ENCODE assay signal across 32 cellular contexts in genomic region chr5:143613329-143613728, GRCh38.
DNase-seq lines count a peak whose midpoint lies in the region; ATAC-seq and TF ChIP-seq lines count a peak whose summit lies in the region.
"Had no signal": no experiment of that assay in that cellular context is flagged by ENCODE, and none has a peak within 500 bp of the region (broad histone marks: within the 10 kb centered on the region; RNA-seq: fewer than 3 reads in every experiment).

No MANE protein-coding gene starts in this region.

- no peaks in the 10 kb centered on the region for H3K9me3 ChIP-seq in A673 (ENCODE audit: low read depth, low read length, poor library complexity, severe bottlenecking)
- H3K9me3 ChIP-seq: tibial artery had no signal

- H3K4me3 ChIP-seq in A673 (ENCODE audit: low read depth, low read length, poor library complexity, severe bottlenecking) = no peak overlapping the region
- H3K4me3 ChIP-seq: hepatocyte, left ventricle myocardium inferior, stomach, tibial artery had no signal

- intact Hi-C loops in A673 (cut with micrococcal nuclease; ENCODE audit: unreplicated experiment) = no loop called here

- POLR2A ChIA-PET in A673 (lab: Charles Lee; ENCODE audit: low non-redundant PET) = no interaction called here

- H3K4me1 ChIP-seq in A673 (ENCODE audit: insufficient read depth, low read length, poor library complexity, severe bottlenecking) = no peaks in the 10 kb centered on the region
- H3K4me1 ChIP-seq: tibial artery had no signal

- H3K36me3 ChIP-seq in A673 (ENCODE audit: insufficient read depth, low read length, poor library complexity, severe bottlenecking) = no peaks in the 10 kb centered on the region
- H3K36me3 ChIP-seq: left ventricle myocardium inferior, stomach, tibial artery had no signal

- no peak overlapping the region for H3K27ac ChIP-seq in A673 (ENCODE audit: low read depth, low read length, poor library complexity, severe bottlenecking)
- H3K27ac ChIP-seq: 22Rv1, hepatocyte, HL-60, left ventricle myocardium inferior, stomach, tibial artery, VCaP had no signal

- CTCF ChIA-PET in A673 (lab: Charles Lee) = no interaction called here

- no TSS peak for BruUV-seq in A673 (replicated peaks; lab: Mats Ljungman, UMichigan)

- no peaks in the 10 kb centered on the region for H3K27me3 ChIP-seq in A673 (replicated peaks; ENCODE audit: insufficient read depth, low read depth, low read length, poor library complexity)
- H3K27me3 ChIP-seq: hepatocyte, stomach, tibial artery had no signal

- peak; percentile 37 for DNase-seq in NCI-H2171 treated with DMSO at 0.1 percent for 48 hours (lab: John Stamatoyannopoulos, UW)
- DNase-seq in NCI-H2171 (lab: John Stamatoyannopoulos, UW) = no peak
- DNase-seq in NCI-H1694 treated with DMSO at 0.1 percent for 48 hours (lab: John Stamatoyannopoulos, UW) = peak; percentile 30
- DNase-seq in DMS153 treated with DMSO at 0.1 percent for 48 hours (lab: John Stamatoyannopoulos, UW; ENCODE audit: unreplicated experiment) = no peak
- DNase-seq in A673 (ENCODE audit: low spot score) = no peak
- DNase-seq: activated CD4-positive, alpha-beta T cell treated with anti-CD3 and anti-CD28 coated beads, Interleukin-2, amount 50 U/mL, for 1 hour; activated CD8-positive, alpha-beta memory T cell treated with anti-CD3 and anti-CD28 coated beads, Interleukin-2, amount 10 ng/mL, durations not matched to agents 7 days and 5 days; activated naive CD4-positive, alpha-beta T cell treated with anti-CD3 and anti-CD28 coated beads for 36 hours; activated T-cell treated with anti-CD3 and anti-CD28 coated beads, Interleukin-2, amount 50 U/mL, for 72 hours; CD8-positive, alpha-beta T cell; DMS153; effector memory CD8-positive, alpha-beta T cell; GF-D8; HCEC 1CT; left ventricle myocardium inferior; midbrain; naive thymus-derived CD8-positive, alpha-beta T cell; NCI-H1048; NCI-H187 treated with DMSO at 0.1 percent for 48 hours; NCI-H748 treated with DMSO at 0.1 percent for 48 hours; occipital lobe; stomach; tibial artery had no signal

- no peak for TF ChIP-seq CTCF in A673 (conservative IDR thresholded peaks at IDR 0.05; ENCODE audit: low read depth, low read length)

- ATAC-seq in HG02852 (IDR thresholded peaks at IDR 0.05; ENCODE audit: unreplicated experiment) = peak; percentile 93
- ATAC-seq in HG02571 (IDR thresholded peaks at IDR 0.05; ENCODE audit: unreplicated experiment) = no peak
- ATAC-seq in GM19324 (IDR thresholded peaks at IDR 0.05; ENCODE audit: low FRiP score, unreplicated experiment) = no peak
- ATAC-seq: activated CD8-positive, alpha-beta memory T cell treated with anti-CD3 and anti-CD28 coated beads, Interleukin-2, amount 10 ng/mL, durations not matched to agents 7 days and 5 days; activated T-cell treated with anti-CD3 and anti-CD28 coated beads, Interleukin-2, amount 50 U/mL, for 72 hours; CD8-positive, alpha-beta T cell; effector memory CD8-positive, alpha-beta T cell; HepG2; naive thymus-derived CD8-positive, alpha-beta T cell; SK-N-SH treated with all-trans-retinoic acid at 6 μM for 48 hours had no signal

Comparison
In these comparisons a context has a peak if more than half of its experiments do, and no peak if none do; other contexts are left out.
1. DNase-seq: peak in NCI-H2171 treated with DMSO at 0.1 percent for 48 hours (single experiment) and NCI-H1694 treated with DMSO at 0.1 percent for 48 hours (single experiment); none in NCI-H2171 (single experiment), DMS153 treated with DMSO at 0.1 percent for 48 hours (single experiment) and A673 (single experiment).